ENCODE assay signal across 23 cellular contexts in genomic region chr12:6912164-6912956, GRCh38. TPM values are rescaled to one million over a fixed set of nuclear protein-coding genes. Genes with fewer than 3 reads are reported as not detected.
DNase-seq lines count a peak whose midpoint lies in the region; ATAC-seq, FAIRE-seq and TF ChIP-seq lines count a peak whose summit lies in the region.
"Had no signal": no experiment of that assay in that cellular context is flagged by ENCODE, and none has a peak within 500 bp of the region (broad histone marks: within the 10 kb centered on the region; RNA-seq: fewer than 3 reads in every experiment).

No MANE protein-coding gene starts in this region.

- H3K4me2 ChIP-seq in K562 (ENCODE audit: insufficient read depth, low read length), result no peak overlapping the region

- TF ChIP-seq RAD21 in K562 (CRISPR knock-in tag; conservative IDR thresholded peaks at IDR 0.05 in 1 of 2, IDR thresholded peaks at IDR 0.05 in 1 of 2), result no peak

- peaks cover 6% of the 10 kb centered on the region for H3K9me1 ChIP-seq in K562 (ENCODE audit: control insufficient read depth, insufficient read depth, low read length)

- no peaks in the 10 kb centered on the region for H3K27me3 Mint-ChIP-seq in T-helper 2 cell treated with Interferon-gamma antibody and Interleukin-4, amounts not matched to agents 5 μg/mL and 100 μg/mL, for 36 hours (ENCODE audit: low read depth)
- H3K27me3 Mint-ChIP-seq in Calu3 (ENCODE audit: unreplicated experiment) (peaks cover 32% of the 10 kb centered on the region), nephron progenitor cell (ENCODE audit: low read depth, poor library complexity) (peaks cover 37% of the 10 kb centered on the region)
- H3K27me3 Mint-ChIP-seq: activated CD4-positive, alpha-beta T cell treated with anti-CD3 and anti-CD28 coated beads for 36 hours had no signal

- peaks cover 5% of the 10 kb centered on the region; the same call in 1 of the 3 replicates for H3K36me3 ChIP-seq in K562 (ENCODE audit: control insufficient read depth, insufficient read depth, low read length)
- H3K36me3 ChIP-seq: breast epithelium, pancreas, upper lobe of right lung had no signal

- H3K27ac ChIP-seq in K562 (ENCODE audit: extremely low read depth, low read depth, low read length), result no peak overlapping the region
- H3K27ac ChIP-seq: BLaER1 treated with 17β-estradiol and CSF1 and Interleukin-3, amounts not matched to agents 10 nM and 100 nM; breast epithelium; pancreas; skin epidermis; upper lobe of right lung had no signal

- POLR2A ChIA-PET in K562 (lab: Yijun Ruan, JAX), result interaction anchor here (0.6 to 2.2 kb wide), 7 partner anchors 13 to 49 kb away, joined by 3 to 14 read pairs (median 3); partner anchors contain the start of genes C12orf57 and RNU7-1

- 64% methylated on average over 14 of the region's 15 CpGs for WGBS in K562 (ENCODE audit: insufficient coverage, low coverage, missing lambda C conversion rate)

- no peak overlapping the region for H2AFZ ChIP-seq in K562 (ENCODE audit: low read depth, low read length)

- no peak overlapping the region for H3K9ac ChIP-seq in K562 (ENCODE audit: insufficient read depth in 1 of 2, low read depth in 2 of 2, low read length in 2 of 2)
- H3K9ac ChIP-seq: BLaER1 treated with 17β-estradiol and CSF1 and Interleukin-3, amounts not matched to agents 10 nM and 100 nM had no signal

- peaks cover 12 to 40% of the 10 kb centered on the region in 2 experiments; a peak in 4 of 5 replicates for H3K4me1 ChIP-seq in K562 (replicated peaks in 1 of 2; ENCODE audit: control insufficient read depth in 2 of 2, insufficient read depth in 2 of 2, low read length in 2 of 2)

- H3K4me3 ChIP-seq in K562, result no peak overlapping the region
- H3K4me3 ChIP-seq: BLaER1 treated with 17β-estradiol and CSF1 and Interleukin-3, amounts not matched to agents 10 nM and 100 nM; breast epithelium; pancreas; skin epidermis; upper lobe of right lung had no signal

- no peaks in the 10 kb centered on the region for H3K27me3 ChIP-seq in K562 (ENCODE audit: control insufficient read depth in 2 of 2, insufficient read depth in 2 of 2, low read length in 2 of 2)
- H3K27me3 ChIP-seq: breast epithelium, pancreas, upper lobe of right lung had no signal

- TF ChIP-seq POLR2A in K562 (conservative IDR thresholded peaks at IDR 0.05), result no peak

- in situ Hi-C loops in K562 (cut with MboI), result no loop called here

- peaks cover 19% of the 10 kb centered on the region for H3K79me2 ChIP-seq in K562 (ENCODE audit: control insufficient read depth, insufficient read depth, low read length)

- no peak for FAIRE-seq in K562 (lab: Jason Lieb, UNC)
- FAIRE-seq: pancreas had no signal

- TF ChIP-seq EP300 in K562 (IDR thresholded peaks at IDR 0.05; ENCODE audit: low read length), result no peak

- peak overlapping the region; percentile 95 for H3K4me3 Mint-ChIP-seq in T-helper 2 cell treated with Interferon-gamma antibody and Interleukin-4, amounts not matched to agents 5 μg/mL and 100 μg/mL, for 36 hours
- peak overlapping the region; percentile 83 for H3K4me3 Mint-ChIP-seq in Calu3 (ENCODE audit: low read depth, unreplicated experiment)
- H3K4me3 Mint-ChIP-seq in nephron progenitor cell, result peak overlapping the region; percentile 67

- H3K27ac Mint-ChIP-seq in T-helper 2 cell treated with Interferon-gamma antibody and Interleukin-4, amounts not matched to agents 5 μg/mL and 100 μg/mL, for 36 hours, result peak overlapping the region; percentile 81
- H3K27ac Mint-ChIP-seq in Calu3 (ENCODE audit: unreplicated experiment), result no peak overlapping the region
- H3K27ac Mint-ChIP-seq in nephron progenitor cell, result no peak overlapping the region

- no peak for DNase-seq in T-helper 2 cell treated with Interferon-gamma antibody and Interleukin-4, amounts not matched to agents 5 μg/mL and 100 μg/mL, for 36 hours (ENCODE audit: low spot score)
- DNase-seq in T-helper 2 cell (no peak), Calu3 (no peak), K562 (ENCODE audit: extremely low read depth in 1 of 4, low spot score in 3 of 4) (no peak), nephron progenitor cell (no peak), GM03348 (ENCODE audit: low spot score) (no peak), GOT3 (lab: John Stamatoyannopoulos, UW) (no peak), NCI-H2196 treated with DMSO at 0.1 percent for 48 hours (lab: John Stamatoyannopoulos, UW; ENCODE audit: unreplicated experiment) (no peak)
- DNase-seq: 8988T; activated CD4-positive, alpha-beta T cell treated with anti-CD3 and anti-CD28 coated beads for 36 hours; activated effector memory CD4-positive, alpha-beta T cell treated with Interleukin-2 at 50 U/mL for 16 hours; effector CD8-positive, alpha-beta T cell; NCI-H1930; NCI-H446 treated with DMSO at 0.1 percent for 48 hours; stimulated activated CD4-positive, alpha-beta T cell treated with anti-CD3 and anti-CD28 coated beads, Interleukin-4, amount 100 ng/mL, for 4 hours; upper lobe of right lung had no signal

- CTCF ChIA-PET in Calu3 (lab: Charles Lee), result no interaction called here
- CTCF ChIA-PET in K562 (lab: Yijun Ruan, JAX; ENCODE audit: low intra/inter-chr PET ratio), result no interaction called here

- TF ChIP-seq CTCF in Calu3 (IDR thresholded peaks at IDR 0.05; ENCODE audit: unreplicated experiment), result no peak
- no peak for TF ChIP-seq CTCF in K562 (IDR thresholded peaks at IDR 0.05 in 2 of 3, conservative IDR thresholded peaks at IDR 0.05 in 1 of 3; ENCODE audit: insufficient read depth in 2 of 3, low read depth in 1 of 3, low read length in 3 of 3)
- no peak for TF ChIP-seq CTCF in nephron progenitor cell (IDR thresholded peaks at IDR 0.05)

- no peaks in the 10 kb centered on the region for H3K9me3 Mint-ChIP-seq in T-helper 2 cell treated with Interferon-gamma antibody and Interleukin-4, amounts not matched to agents 5 μg/mL and 100 μg/mL, for 36 hours
- no peaks in the 10 kb centered on the region for H3K9me3 Mint-ChIP-seq in Calu3 (ENCODE audit: low read depth, unreplicated experiment)
- no peaks in the 10 kb centered on the region for H3K9me3 Mint-ChIP-seq in nephron progenitor cell

- intact Hi-C loops in Calu3 (cut with micrococcal nuclease; ENCODE audit: unreplicated experiment) (no loop called here), K562 (cut with micrococcal nuclease) (no loop called here)

- BruUV-seq in Calu3 (replicated peaks; lab: Mats Ljungman, UMichigan) (no TSS peak), K562 (replicated peaks; lab: Mats Ljungman, UMichigan) (no TSS peak)

- ATAC-seq in K562, result no peak
- ATAC-seq: activated CD4-positive, alpha-beta T cell treated with anti-CD3 and anti-CD28 coated beads for 36 hours; pancreas; upper lobe of right lung had no signal

- no peaks in the 10 kb centered on the region for H3K9me3 ChIP-seq in K562 (replicated peaks; ENCODE audit: control insufficient read depth, insufficient read depth, low read depth, low read length)
- H3K9me3 ChIP-seq: BLaER1 treated with 17β-estradiol and CSF1 and Interleukin-3, amounts not matched to agents 10 nM and 100 nM; breast epithelium; pancreas; upper lobe of right lung had no signal

- H3K4me1 Mint-ChIP-seq in T-helper 2 cell treated with Interferon-gamma antibody and Interleukin-4, amounts not matched to agents 5 μg/mL and 100 μg/mL, for 36 hours (ENCODE audit: low read depth), result peaks cover 23% of the 10 kb centered on the region
- H3K4me1 Mint-ChIP-seq in Calu3 (ENCODE audit: low read depth, unreplicated experiment), result no peaks in the 10 kb centered on the region
- H3K4me1 Mint-ChIP-seq in nephron progenitor cell, result peaks cover 45% of the 10 kb centered on the region

- no peaks in the 10 kb centered on the region for H4K20me1 ChIP-seq in K562 (replicated peaks; ENCODE audit: control insufficient read depth, insufficient read depth, low read length)

- peaks cover 17% of the 10 kb centered on the region for H3K36me3 Mint-ChIP-seq in T-helper 2 cell treated with Interferon-gamma antibody and Interleukin-4, amounts not matched to agents 5 μg/mL and 100 μg/mL, for 36 hours (ENCODE audit: low read depth)
- H3K36me3 Mint-ChIP-seq in Calu3 (ENCODE audit: insufficient read depth, unreplicated experiment) (peaks cover 23% of the 10 kb centered on the region), nephron progenitor cell (ENCODE audit: low read depth) (peaks cover 5% of the 10 kb centered on the region)

RNA-seq across cellular contexts. Expression of gene ENO2, which starts 2.0 kb away (rescaled TPM):
- 14.5 and 16.1 TPM in 2 replicates for total RNA-seq in Calu3 (2022)
- total RNA-seq in K562 (2011; cell fraction: chromatin; rRNA removed; ENCODE audit: low replicate concordance), result 58.9 and 105 TPM in 2 replicates
- total RNA-seq in K562 (2011; cell fraction: nucleolus; rRNA removed), result 52.2 and 55.9 TPM in 2 replicates
- total RNA-seq in K562 (2011; cell fraction: nucleoplasm; rRNA removed), result 54.7 and 61.2 TPM in 2 replicates
- total RNA-seq in K562 (2014; rRNA removed), result 10.9 and 14.1 TPM in 2 replicates
- total RNA-seq in K562 (2014; rRNA removed; fragmentation: Illumina TruSeq; extraction: Trizol), result 10.2 and 12.4 TPM in 2 replicates
- total RNA-seq in K562 (2015; rRNA removed; fragmentation: Illumina TruSeq; extraction: Trizol), result 13.0 and 13.9 TPM in 2 replicates
- 18.1 and 20.3 TPM in 2 replicates for total RNA-seq in K562 (2021)
- 43.3 and 70.5 TPM in 2 replicates for polyA plus RNA-seq in K562 (2011; rRNA removed)
- 33.7 and 81.5 TPM in 2 replicates for polyA plus RNA-seq in K562 (2011; cell fraction: cytosol; rRNA removed)
- polyA plus RNA-seq in K562 (2011; cell fraction: nucleus; rRNA removed), result 166 and 226 TPM in 2 replicates
- 49.7 and 51.0 TPM in 2 replicates for polyA plus RNA-seq in K562 (2012)
- polyA plus RNA-seq in K562 (2014; fragmentation: Illumina TruSeq; extraction: Trizol), result 22.8 and 25.2 TPM in 2 replicates
- 10 to 100 TPM; 23.2 to 27.6 TPM for polyA plus RNA-seq in K562 (2014; fragmentation: Nextera tagmentation; extraction: Ambion mirVana)
- polyA plus RNA-seq in K562 (2014; rRNA removed), result 20.5 and 21.0 TPM in 2 replicates
- polyA minus RNA-seq in K562 (2011; rRNA and poly(A)+ RNA removed), result 24.6 and 30.6 TPM in 2 replicates
- 11.5 and 21.7 TPM in 2 replicates for polyA minus RNA-seq in K562 (2011; cell fraction: cytosol; rRNA and poly(A)+ RNA removed)
- polyA minus RNA-seq in K562 (2011; cell fraction: nucleus; rRNA and poly(A)+ RNA removed), result 18.6 and 33.5 TPM in 2 replicates

RNA-seq across cellular contexts. Expression of gene LRRC23, which starts 7.7 kb away (rescaled TPM):
- total RNA-seq in Calu3 (2022) (6.0 and 8.3 TPM in 2 replicates), K562 (2014; rRNA removed) (3.1 TPM in 2 replicates), K562 (2014; rRNA removed; fragmentation: Illumina TruSeq; extraction: Trizol) (4.2 and 4.3 TPM in 2 replicates), K562 (2015; rRNA removed; fragmentation: Illumina TruSeq; extraction: Trizol) (2.5 and 3.4 TPM in 2 replicates), K562 (2021) (2.1 and 3.0 TPM in 2 replicates)
- 9.1 and 10.2 TPM in 2 replicates for total RNA-seq in K562 (2011; cell fraction: chromatin; rRNA removed; ENCODE audit: low replicate concordance)
- 4.8 and 5.7 TPM in 2 replicates for total RNA-seq in K562 (2011; cell fraction: nucleolus; rRNA removed)
- 4.7 and 5.9 TPM in 2 replicates for total RNA-seq in K562 (2011; cell fraction: nucleoplasm; rRNA removed)
- polyA plus RNA-seq in K562 (2011; rRNA removed) (7.0 and 7.8 TPM in 2 replicates), K562 (2014; fragmentation: Illumina TruSeq; extraction: Trizol) (4.4 and 5.3 TPM in 2 replicates), K562 (2014; fragmentation: Nextera tagmentation; extraction: Ambion mirVana) (1 to 10 TPM; 2.7 to 2.8 TPM), K562 (2014; rRNA removed) (2.2 and 4.6 TPM in 2 replicates)
- polyA plus RNA-seq in K562 (2011; cell fraction: cytosol; rRNA removed), result 5.4 and 7.8 TPM in 2 replicates
- 6.2 and 7.4 TPM in 2 replicates for polyA plus RNA-seq in K562 (2011; cell fraction: nucleus; rRNA removed)
- polyA plus RNA-seq in K562 (2012), result 3.9 and 8.8 TPM in 2 replicates
- 4.8 and 6.5 TPM in 2 replicates for polyA minus RNA-seq in K562 (2011; rRNA and poly(A)+ RNA removed)
- 2.4 TPM in 1 of 2 replicates, not detected in the other for polyA minus RNA-seq in K562 (2011; cell fraction: cytosol; rRNA and poly(A)+ RNA removed)
- polyA minus RNA-seq in K562 (2011; cell fraction: nucleus; rRNA and poly(A)+ RNA removed), result 1.1 and 6.7 TPM in 2 replicates

RNA-seq across cellular contexts. Expression of gene ATN1, which starts 15.4 kb away (rescaled TPM):
- total RNA-seq in Calu3 (2022) (59.9 and 62.0 TPM in 2 replicates), K562 (2014; rRNA removed) (3.9 and 6.6 TPM in 2 replicates), K562 (2014; rRNA removed; fragmentation: Illumina TruSeq; extraction: Trizol) (1.1 and 1.3 TPM in 2 replicates), K562 (2015; rRNA removed; fragmentation: Illumina TruSeq; extraction: Trizol) (2.6 and 3.4 TPM in 2 replicates), K562 (2021) (40.5 and 49.8 TPM in 2 replicates)
- total RNA-seq in K562 (2011; cell fraction: chromatin; rRNA removed; ENCODE audit: low replicate concordance), result 40.4 and 80.7 TPM in 2 replicates
- total RNA-seq in K562 (2011; cell fraction: nucleolus; rRNA removed), result 33.9 and 34.2 TPM in 2 replicates
- total RNA-seq in K562 (2011; cell fraction: nucleoplasm; rRNA removed), result 35.9 and 45.9 TPM in 2 replicates
- polyA plus RNA-seq in K562 (2011; rRNA removed) (2.7 and 8.6 TPM in 2 replicates), K562 (2014; fragmentation: Illumina TruSeq; extraction: Trizol) (31.0 and 37.6 TPM in 2 replicates), K562 (2014; fragmentation: Nextera tagmentation; extraction: Ambion mirVana) (under 1 TPM; 0.15 to 0.20 TPM), K562 (2014; rRNA removed) (21.8 and 28.6 TPM in 2 replicates)
- polyA plus RNA-seq in K562 (2011; cell fraction: cytosol; rRNA removed), result 4.1 and 7.5 TPM in 2 replicates
- 33.6 and 70.0 TPM in 2 replicates for polyA plus RNA-seq in K562 (2011; cell fraction: nucleus; rRNA removed)
- 32.7 and 40.7 TPM in 2 replicates for polyA plus RNA-seq in K562 (2012)
- 1.1 and 1.6 TPM in 2 replicates for polyA minus RNA-seq in K562 (2011; rRNA and poly(A)+ RNA removed)
- polyA minus RNA-seq in K562 (2011; cell fraction: cytosol; rRNA and poly(A)+ RNA removed), result 13.8 and 27.9 TPM in 2 replicates
- 7.9 and 9.2 TPM in 2 replicates for polyA minus RNA-seq in K562 (2011; cell fraction: nucleus; rRNA and poly(A)+ RNA removed)

RNA-seq across cellular contexts. Expression of gene RNU7-1, which starts 31.3 kb away (rescaled TPM):
- total RNA-seq in Calu3 (2022) (not detected in 2 replicates), K562 (2014; rRNA removed) (not detected in 2 replicates), K562 (2014; rRNA removed; fragmentation: Illumina TruSeq; extraction: Trizol) (not detected in 2 replicates), K562 (2015; rRNA removed; fragmentation: Illumina TruSeq; extraction: Trizol) (not detected in 2 replicates), K562 (2021) (not detected in 2 replicates)
- total RNA-seq in K562 (2011; cell fraction: chromatin; rRNA removed; ENCODE audit: low replicate concordance), result not detected in 2 replicates
- not detected in 2 replicates for total RNA-seq in K562 (2011; cell fraction: nucleolus; rRNA removed)
- not detected in 2 replicates for total RNA-seq in K562 (2011; cell fraction: nucleoplasm; rRNA removed)
- polyA plus RNA-seq in K562 (2011; rRNA removed) (not detected in 2 replicates), K562 (2014; fragmentation: Illumina TruSeq; extraction: Trizol) (not detected in 2 replicates), K562 (2014; fragmentation: Nextera tagmentation; extraction: Ambion mirVana) (not detected), K562 (2014; rRNA removed) (not detected in 2 replicates)
- polyA plus RNA-seq in K562 (2011; cell fraction: cytosol; rRNA removed), result not detected in 2 replicates
- not detected in 2 replicates for polyA plus RNA-seq in K562 (2011; cell fraction: nucleus; rRNA removed)
- polyA plus RNA-seq in K562 (2012), result not detected in 2 replicates
- polyA minus RNA-seq in K562 (2011; rRNA and poly(A)+ RNA removed), result not detected in 2 replicates
- polyA minus RNA-seq in K562 (2011; cell fraction: cytosol; rRNA and poly(A)+ RNA removed), result not detected in 2 replicates
- polyA minus RNA-seq in K562 (2011; cell fraction: nucleus; rRNA and poly(A)+ RNA removed), result not detected in 2 replicates
- total RNA-seq: activated CD4-positive, alpha-beta T cell treated with anti-CD3 and anti-CD28 coated beads for 36 hours; breast epithelium; kidney epithelial cell; mononuclear cell; pancreas; T-helper 2 cell treated with Interferon-gamma antibody and Interleukin-4, amounts not matched to agents 100 ng/mL and 5 ng/mL, for 36 hours; upper lobe of right lung had no signal
- polyA plus RNA-seq: pancreas had no signal

RNA-seq across cellular contexts. Expression of gene C12orf57, which starts 31.5 kb away (rescaled TPM):
- 96.7 and 103 TPM in 2 replicates for total RNA-seq in Calu3 (2022)
- 30.7 and 66.4 TPM in 2 replicates for total RNA-seq in K562 (2011; cell fraction: chromatin; rRNA removed; ENCODE audit: low replicate concordance)
- 89.2 and 92.8 TPM in 2 replicates for total RNA-seq in K562 (2011; cell fraction: nucleolus; rRNA removed)
- 81.8 and 119 TPM in 2 replicates for total RNA-seq in K562 (2011; cell fraction: nucleoplasm; rRNA removed)
- total RNA-seq in K562 (2014; rRNA removed), result 131 and 140 TPM in 2 replicates
- 22.9 and 26.7 TPM in 2 replicates for total RNA-seq in K562 (2014; rRNA removed; fragmentation: Illumina TruSeq; extraction: Trizol)
- total RNA-seq in K562 (2015; rRNA removed; fragmentation: Illumina TruSeq; extraction: Trizol), result 113 and 115 TPM in 2 replicates
- 104 and 113 TPM in 2 replicates for total RNA-seq in K562 (2021)
- polyA plus RNA-seq in K562 (2011; rRNA removed), result 190 and 317 TPM in 2 replicates
- polyA plus RNA-seq in K562 (2011; cell fraction: cytosol; rRNA removed), result 504 and 556 TPM in 2 replicates
- 180 and 275 TPM in 2 replicates for polyA plus RNA-seq in K562 (2011; cell fraction: nucleus; rRNA removed)
- polyA plus RNA-seq in K562 (2012), result 150 and 417 TPM in 2 replicates
- 41.5 and 120 TPM in 2 replicates for polyA plus RNA-seq in K562 (2014; fragmentation: Illumina TruSeq; extraction: Trizol)
- 100 to 1,000 TPM in 1 of 2 experiments, 10 to 100 TPM in 1; 64.2 to 107 TPM for polyA plus RNA-seq in K562 (2014; fragmentation: Nextera tagmentation; extraction: Ambion mirVana)
- 188 and 191 TPM in 2 replicates for polyA plus RNA-seq in K562 (2014; rRNA removed)
- polyA minus RNA-seq in K562 (2011; rRNA and poly(A)+ RNA removed), result 37.7 TPM in 2 replicates
- polyA minus RNA-seq in K562 (2011; cell fraction: cytosol; rRNA and poly(A)+ RNA removed), result 34.5 and 61.2 TPM in 2 replicates
- polyA minus RNA-seq in K562 (2011; cell fraction: nucleus; rRNA and poly(A)+ RNA removed), result 33.4 and 59.2 TPM in 2 replicates
